ENCODE assay signal across 11 cellular contexts in genomic region chr9:114348261-114348905, GRCh38. TPM values are rescaled to one million over a fixed set of nuclear protein-coding genes. Genes with fewer than 3 reads are reported as not detected.
DNase-seq lines count a peak whose midpoint lies in the region; ATAC-seq lines count a peak whose summit lies in the region.
"Had no signal": no experiment of that assay in that cellular context is flagged by ENCODE, and none has a peak within 500 bp of the region (broad histone marks: within the 10 kb centered on the region; RNA-seq: fewer than 3 reads in every experiment).

No MANE protein-coding gene starts in this region.

- H3K9ac ChIP-seq in iPS-20b (ENCODE audit: low read depth, low read length), result 0 out of 2 replicates have a peak overlapping the region, but pooled peaks have one; percentile 10

- peaks cover 52% of the 10 kb centered on the region for H3K4me1 Mint-ChIP-seq in activated CD4-positive, alpha-beta T cell treated with anti-CD3 and anti-CD28 coated beads, Interleukin-2, amount 10 ng/mL, durations not matched to agents 7 days and 5 days
- peaks cover 70% of the 10 kb centered on the region for H3K4me1 Mint-ChIP-seq in activated CD8-positive, alpha-beta T cell treated with anti-CD3 and anti-CD28 coated beads, Interleukin-2, amount 10 ng/mL, durations not matched to agents 7 days and 5 days (ENCODE audit: low read depth)

- H3K27ac Mint-ChIP-seq in activated CD4-positive, alpha-beta T cell treated with anti-CD3 and anti-CD28 coated beads, Interleukin-2, amount 10 ng/mL, durations not matched to agents 7 days and 5 days, result peak overlapping the region; percentile 31
- H3K27ac Mint-ChIP-seq in activated CD8-positive, alpha-beta T cell treated with anti-CD3 and anti-CD28 coated beads, Interleukin-2, amount 10 ng/mL, durations not matched to agents 7 days and 5 days, result peak overlapping the region; percentile 92

- peaks cover 71% of the 10 kb centered on the region for H3K36me3 ChIP-seq in iPS-20b (ENCODE audit: insufficient read depth, low read depth, low read length)
- H3K36me3 ChIP-seq in thymus (ENCODE audit: control insufficient read depth, insufficient read depth), result peaks cover 97% of the 10 kb centered on the region

- POLR2A ChIA-PET in activated CD4-positive, alpha-beta T cell treated with anti-CD3 and anti-CD28 coated beads, Interleukin-2, amount 10 ng/mL, durations not matched to agents 7 days and 5 days (lab: Charles Lee), result no interaction called here
- POLR2A ChIA-PET in activated CD8-positive, alpha-beta T cell treated with anti-CD3 and anti-CD28 coated beads, Interleukin-2, amount 10 ng/mL, durations not matched to agents 7 days and 5 days (lab: Charles Lee), result interaction anchor here (1.0 to 1.4 kb wide), 4 partner anchors 8 to 20 kb away, joined by 3 to 4 read pairs (median 3); no protein-coding TSS in a partner anchor

- no peak overlapping the region for H3K4me3 ChIP-seq in iPS-20b (ENCODE audit: low read length)
- no peak overlapping the region for H3K4me3 ChIP-seq in thymus (ENCODE audit: low read length)

- no peaks in the 10 kb centered on the region for H3K9me3 ChIP-seq in iPS-20b (ENCODE audit: insufficient read depth, low read depth, low read length)
- H3K9me3 ChIP-seq in thymus (ENCODE audit: control insufficient read depth), result no peaks in the 10 kb centered on the region

- H3K27ac ChIP-seq in iPS-20b (ENCODE audit: low read length), result no peak overlapping the region
- H3K27ac ChIP-seq in thymus (ENCODE audit: low read depth), result peak overlapping the region; percentile 47

- peaks cover 87% of the 10 kb centered on the region for H3K36me3 Mint-ChIP-seq in activated CD4-positive, alpha-beta T cell treated with anti-CD3 and anti-CD28 coated beads, Interleukin-2, amount 10 ng/mL, durations not matched to agents 7 days and 5 days (ENCODE audit: low read depth)
- H3K36me3 Mint-ChIP-seq in activated CD8-positive, alpha-beta T cell treated with anti-CD3 and anti-CD28 coated beads, Interleukin-2, amount 10 ng/mL, durations not matched to agents 7 days and 5 days (ENCODE audit: low read depth), result peaks cover 87% of the 10 kb centered on the region

- no peaks in the 10 kb centered on the region for H3K9me3 Mint-ChIP-seq in activated CD4-positive, alpha-beta T cell treated with anti-CD3 and anti-CD28 coated beads, Interleukin-2, amount 10 ng/mL, durations not matched to agents 7 days and 5 days
- no peaks in the 10 kb centered on the region for H3K9me3 Mint-ChIP-seq in activated CD8-positive, alpha-beta T cell treated with anti-CD3 and anti-CD28 coated beads, Interleukin-2, amount 10 ng/mL, durations not matched to agents 7 days and 5 days (ENCODE audit: insufficient read depth)

- CTCF ChIA-PET in activated CD4-positive, alpha-beta T cell treated with anti-CD3 and anti-CD28 coated beads, Interleukin-2, amount 10 ng/mL, durations not matched to agents 7 days and 5 days (lab: Charles Lee), result interaction anchor here (0.9 to 1.2 kb wide), 4 partner anchors 15 to 58 kb away, joined by 3 to 4 read pairs (median 3); no protein-coding TSS in a partner anchor
- CTCF ChIA-PET in activated CD8-positive, alpha-beta T cell treated with anti-CD3 and anti-CD28 coated beads, Interleukin-2, amount 10 ng/mL, durations not matched to agents 7 days and 5 days (lab: Charles Lee), result interaction anchor here (6.5 kb wide), 1 partner anchor 40 kb away, joined by 42 read pairs; the partner anchor contains the start of gene AKNA

- 95% methylated on average over 12 of the region's 12 CpGs for WGBS in thymus

- H3K4me3 Mint-ChIP-seq in activated CD4-positive, alpha-beta T cell treated with anti-CD3 and anti-CD28 coated beads, Interleukin-2, amount 10 ng/mL, durations not matched to agents 7 days and 5 days, result no peak overlapping the region
- H3K4me3 Mint-ChIP-seq in activated CD8-positive, alpha-beta T cell treated with anti-CD3 and anti-CD28 coated beads, Interleukin-2, amount 10 ng/mL, durations not matched to agents 7 days and 5 days, result no peak overlapping the region

- no peaks in the 10 kb centered on the region for H3K27me3 Mint-ChIP-seq in activated CD4-positive, alpha-beta T cell treated with anti-CD3 and anti-CD28 coated beads, Interleukin-2, amount 10 ng/mL, durations not matched to agents 7 days and 5 days
- no peaks in the 10 kb centered on the region for H3K27me3 Mint-ChIP-seq in activated CD8-positive, alpha-beta T cell treated with anti-CD3 and anti-CD28 coated beads, Interleukin-2, amount 10 ng/mL, durations not matched to agents 7 days and 5 days (ENCODE audit: low read depth)

- ATAC-seq in activated CD8-positive, alpha-beta T cell treated with anti-CD3 and anti-CD28 coated beads, Interleukin-2, amount 10 ng/mL, durations not matched to agents 7 days and 5 days, result peak; percentile 7

- no peaks in the 10 kb centered on the region for H3K27me3 ChIP-seq in iPS-20b (ENCODE audit: insufficient read depth, low read length)
- no peaks in the 10 kb centered on the region for H3K27me3 ChIP-seq in thymus (ENCODE audit: control insufficient read depth, insufficient read depth)

- no peak for DNase-seq in activated CD4-positive, alpha-beta T cell treated with anti-CD3 and anti-CD28 coated beads, Interleukin-2, amount 10 ng/mL, durations not matched to agents 7 days and 5 days
- no peak for DNase-seq in activated CD4-positive, alpha-beta T cell treated with anti-CD3 and anti-CD28 coated beads for 48 hours
- DNase-seq in activated CD8-positive, alpha-beta T cell treated with anti-CD3 and anti-CD28 coated beads, Interleukin-2, amount 10 ng/mL, durations not matched to agents 7 days and 5 days, result no peak
- DNase-seq in EL, result no peak
- no peak for DNase-seq in NK-92 (lab: John Stamatoyannopoulos, UW; ENCODE audit: unreplicated experiment)
- DNase-seq in SW480 (ENCODE audit: low spot score), result no peak
- DNase-seq: NCI-H1105 treated with DMSO at 0.1 percent for 48 hours had no signal

- H3K4me1 ChIP-seq in iPS-20b (ENCODE audit: insufficient read depth, low read length) (peaks cover 12% of the 10 kb centered on the region), thymus (ENCODE audit: control insufficient read depth, insufficient read depth, low read length) (no peaks in the 10 kb centered on the region)

RNA-seq across cellular contexts. Expression of gene ORM2, which starts 18.7 kb away (rescaled TPM):
- total RNA-seq in activated CD4-positive, alpha-beta T cell treated with anti-CD3 and anti-CD28 coated beads, Interleukin-2, amount 10 ng/mL, durations not matched to agents 7 days and 5 days, result not detected
- total RNA-seq in activated CD8-positive, alpha-beta T cell treated with anti-CD3 and anti-CD28 coated beads, Interleukin-2, amount 10 ng/mL, durations not matched to agents 7 days and 5 days, result not detected
- 1.1 TPM for polyA plus RNA-seq in thymus
- total RNA-seq: bronchial epithelial cell, skeletal muscle tissue had no signal

RNA-seq across cellular contexts. Expression of gene ORM1, which starts 25.5 kb away (rescaled TPM):
- not detected for total RNA-seq in activated CD4-positive, alpha-beta T cell treated with anti-CD3 and anti-CD28 coated beads, Interleukin-2, amount 10 ng/mL, durations not matched to agents 7 days and 5 days
- total RNA-seq in activated CD8-positive, alpha-beta T cell treated with anti-CD3 and anti-CD28 coated beads, Interleukin-2, amount 10 ng/mL, durations not matched to agents 7 days and 5 days, result not detected
- 3.4 TPM for polyA plus RNA-seq in thymus
- total RNA-seq: bronchial epithelial cell had no signal

RNA-seq across cellular contexts. Expression of gene AKNA, which starts 39.4 kb away (rescaled TPM):
- 100 to 1,000 TPM; 300 to 364 TPM for total RNA-seq in activated CD4-positive, alpha-beta T cell treated with anti-CD3 and anti-CD28 coated beads, Interleukin-2, amount 10 ng/mL, durations not matched to agents 7 days and 5 days
- total RNA-seq in activated CD8-positive, alpha-beta T cell treated with anti-CD3 and anti-CD28 coated beads, Interleukin-2, amount 10 ng/mL, durations not matched to agents 7 days and 5 days, result 100 to 1,000 TPM; 413 to 430 TPM
- 162 TPM for polyA plus RNA-seq in thymus
